Comparison of ENCODE assay signal across 1 cellular context in genomic region chr17:59840908-59841666, GRCh38.
A peak's percentile ranks its signal among the peaks of the same experiment; 100 is the strongest.
TF ChIP-seq lines count a peak whose summit lies in the region.

No MANE protein-coding gene starts in this region.

TF ChIP-seq in K562, 482 proteins besides CTCF, POLR2A, EP300 and RAD21 (continued from another document and continues in another):
- TF ChIP-seq ZMIZ1 (IDR thresholded peaks at IDR 0.05; ENCODE audit: low read depth in 2 of 2, low read length in 2 of 2) (0 out of 4 replicates have a peak, but pooled peaks of 1 of the 2 experiments have one; percentile 34), PKNOX1 (IDR thresholded peaks at IDR 0.05) (peak; percentile 64), FIP1L1 (IDR thresholded peaks at IDR 0.05; ENCODE audit: low read depth, low read length, poor library complexity, severe bottlenecking) (peak; percentile 31), CCAR2 (IDR thresholded peaks at IDR 0.05; ENCODE audit: low read depth, low read length) (no peak), ZBTB43 (CRISPR knock-in tag; IDR thresholded peaks at IDR 0.05) (no peak), ZZZ3 (IDR thresholded peaks at IDR 0.05) (no peak), TEAD2 (tag; IDR thresholded peaks at IDR 0.05) (no peak), PPARD (CRISPR knock-in tag; IDR thresholded peaks at IDR 0.05) (no peak), NKRF (IDR thresholded peaks at IDR 0.05; ENCODE audit: borderline replicate concordance) (no peak; the same call in 1 of the 2 replicates), CBX8 (IDR thresholded peaks at IDR 0.05; ENCODE audit: borderline replicate concordance, extremely low read depth, low read depth, low read length, poor library complexity, severe bottlenecking) (no peak), REST (CRISPR knock-in tag; IDR thresholded peaks at IDR 0.05; ENCODE audit: low read depth) (no peak), ZNF253 (CRISPR knock-in tag; conservative IDR thresholded peaks at IDR 0.05) (no peak), MXI1 (IDR thresholded peaks at IDR 0.05; ENCODE audit: low read depth, low read length) (no peak), KAT8 (IDR thresholded peaks at IDR 0.05; ENCODE audit: low read depth) (no peak), MLLT1 (IDR thresholded peaks at IDR 0.05) (peak; percentile 98 to 99), RCOR1 (IDR thresholded peaks at IDR 0.05; ENCODE audit: borderline replicate concordance in 1 of 2, low read depth in 2 of 2, low read length in 2 of 2) (0 out of 4 replicates have a peak, but pooled peaks of 1 of the 2 experiments have one; percentile 30), ZNF354B (CRISPR knock-in tag; IDR thresholded peaks at IDR 0.05) (no peak), ATF1 (CRISPR knock-in tag; IDR thresholded peaks at IDR 0.05) (no peak), ATF1 (tag; IDR thresholded peaks at IDR 0.05) (0 out of 2 replicates have a peak, but pooled peaks have one; percentile 7), FOXK2 (conservative IDR thresholded peaks at IDR 0.05 in 1 of 2, IDR thresholded peaks at IDR 0.05 in 1 of 2; ENCODE audit: low read depth in 2 of 2) (peak; percentile 59 to 75; a peak in 2 of 4 replicates), POU5F1 (IDR thresholded peaks at IDR 0.05; ENCODE audit: borderline replicate concordance, low read depth, low read length, partially characterized antibody) (no peak), ELK3 (CRISPR knock-in tag; IDR thresholded peaks at IDR 0.05) (no peak), ZNF212 (CRISPR knock-in tag; IDR thresholded peaks at IDR 0.05) (no peak), FOXA1 (IDR thresholded peaks at IDR 0.05; ENCODE audit: borderline replicate concordance) (no peak), NR2C1 (IDR thresholded peaks at IDR 0.05) (no peak), NR2C1 (tag; IDR thresholded peaks at IDR 0.05) (no peak), HNRNPL (IDR thresholded peaks at IDR 0.05; ENCODE audit: low read depth, low read length) (no peak), NCOR1 (IDR thresholded peaks at IDR 0.05) (0 out of 2 replicates have a peak, but pooled peaks have one; percentile 43), SMARCA4 (IDR thresholded peaks at IDR 0.05) (no peak; the same call in 1 of the 2 replicates), TAL1 (IDR thresholded peaks at IDR 0.05) (0 out of 2 replicates have a peak, but pooled peaks have one; percentile 16), ZNF444 (CRISPR knock-in tag; IDR thresholded peaks at IDR 0.05) (no peak), NCOA6 (IDR thresholded peaks at IDR 0.05) (no peak), MTA1 (IDR thresholded peaks at IDR 0.05; ENCODE audit: borderline replicate concordance) (no peak), HBP1 (CRISPR knock-in tag; IDR thresholded peaks at IDR 0.05) (peak; percentile 66; the same call in 1 of the 2 replicates), EHMT2 (IDR thresholded peaks at IDR 0.05) (no peak), EWSR1 (IDR thresholded peaks at IDR 0.05; ENCODE audit: borderline replicate concordance, low read depth, partially characterized antibody) (no peak), BCL6 (CRISPR knock-in tag; IDR thresholded peaks at IDR 0.05) (no peak), KHSRP (IDR thresholded peaks at IDR 0.05) (peak; percentile 56), SMAD3 (CRISPR knock-in tag; conservative IDR thresholded peaks at IDR 0.05) (0 out of 2 replicates have a peak, but pooled peaks have one; percentile 63), SAFB (IDR thresholded peaks at IDR 0.05; ENCODE audit: borderline replicate concordance, low read depth, low read length) (no peak), ZNF780A (CRISPR knock-in tag; IDR thresholded peaks at IDR 0.05) (no peak), NR4A1 (CRISPR knock-in tag; IDR thresholded peaks at IDR 0.05) (no peak), NR4A1 (tag; IDR thresholded peaks at IDR 0.05) (no peak), ZC3H4 (CRISPR knock-in tag; IDR thresholded peaks at IDR 0.05; ENCODE audit: borderline replicate concordance) (no peak), ZNF408 (CRISPR knock-in tag; IDR thresholded peaks at IDR 0.05; ENCODE audit: low read depth) (no peak), SMARCE1 (IDR thresholded peaks at IDR 0.05) (no peak), TEAD1 (CRISPR knock-in tag; IDR thresholded peaks at IDR 0.05) (0 out of 4 replicates have a peak, but pooled peaks of 1 of the 2 experiments have one; percentile 5), ATF2 (CRISPR knock-in tag; IDR thresholded peaks at IDR 0.05) (no peak), CTBP1 (IDR thresholded peaks at IDR 0.05; ENCODE audit: borderline replicate concordance) (no peak), SREBF2 (CRISPR knock-in tag; IDR thresholded peaks at IDR 0.05) (no peak), PHF8 (IDR thresholded peaks at IDR 0.05; ENCODE audit: borderline replicate concordance, low read length) (no peak), STAG1 (CRISPR knock-in tag; IDR thresholded peaks at IDR 0.05; ENCODE audit: borderline replicate concordance) (no peak), CCNT2 (IDR thresholded peaks at IDR 0.05; ENCODE audit: borderline replicate concordance, extremely low read depth, insufficient read length, low read depth, low read length) (no peak), HEY1 (CRISPR knock-in tag; IDR thresholded peaks at IDR 0.05; ENCODE audit: borderline replicate concordance) (no peak), RFX7 (CRISPR knock-in tag; IDR thresholded peaks at IDR 0.05) (no peak)
